ENCODE assay signal across 12 cellular contexts in genomic region chr12:9738906-9739305, GRCh38. TPM values are rescaled to one million over a fixed set of nuclear protein-coding genes. Genes with fewer than 3 reads are reported as not detected.
A peak's percentile ranks its signal among the peaks of the same experiment; 100 is the strongest.
DNase-seq lines count a peak whose midpoint lies in the region; ATAC-seq and TF ChIP-seq lines count a peak whose summit lies in the region.
"Not testable (repeated sequence)": the region's sequence is repeated elsewhere in the genome, so short reads cannot be mapped to it uniquely, and the experiment has no call there.
"Had no signal": no experiment of that assay in that cellular context is flagged by ENCODE, and none has a peak within 500 bp of the region (broad histone marks: within the 10 kb centered on the region; RNA-seq: fewer than 3 reads in every experiment).

No MANE protein-coding gene starts in this region.

- not testable (repeated sequence) for H3K27me3 Mint-ChIP-seq in CD4-positive, alpha-beta memory T cell; T-helper 17 cell; activated CD8-positive, alpha-beta T cell treated with anti-CD3 and anti-CD28 coated beads for 36 hours; activated naive CD4-positive, alpha-beta T cell treated with anti-CD3 and anti-CD28 coated beads, Interleukin-2, amount 50 U/mL, for 24 hours; glutamatergic neuron (ENCODE audit: unreplicated experiment); nephron progenitor cell (ENCODE audit: low read depth, poor library complexity); type B pancreatic cell

- TF ChIP-seq POLR2A in NB4 (IDR thresholded peaks at IDR 0.05; ENCODE audit: extremely low read depth, insufficient read length): peak; percentile 15

- CTCF ChIA-PET in CD4-positive, alpha-beta memory T cell (lab: Charles Lee; ENCODE audit: partially characterized antibody): interaction anchor here (1.1 to 2.7 kb wide), 4 partner anchors 9 to 59 kb away, joined by 4 to 7 read pairs (median 4); no protein-coding TSS in a partner anchor
- CTCF ChIA-PET in activated CD8-positive, alpha-beta T cell treated with anti-CD3 and anti-CD28 coated beads for 36 hours (lab: Charles Lee): interaction anchor here (1.0 to 6.5 kb wide), 2 partner anchors 14 to 91 kb away, joined by 3 to 83 read pairs; no protein-coding TSS in a partner anchor

- H3K4me3 ChIP-seq in CD4-positive, alpha-beta memory T cell (ENCODE audit: low read length in 2 of 2); NB4 (ENCODE audit: low read depth, low read length): not testable (repeated sequence)

- ATAC-seq in T-helper 17 cell; activated CD8-positive, alpha-beta T cell treated with anti-CD3 and anti-CD28 coated beads for 36 hours: not testable (repeated sequence)

- not testable (repeated sequence) for TF ChIP-seq CTCF in NB4 (IDR thresholded peaks at IDR 0.05; ENCODE audit: low read depth, low read length); activated CD8-positive, alpha-beta T cell treated with anti-CD3 and anti-CD28 coated beads for 36 hours (IDR thresholded peaks at IDR 0.05); glutamatergic neuron (IDR thresholded peaks at IDR 0.05; ENCODE audit: partially characterized antibody, unreplicated experiment); nephron progenitor cell (IDR thresholded peaks at IDR 0.05); type B pancreatic cell (conservative IDR thresholded peaks at IDR 0.05)

- POLR2A ChIA-PET in CD4-positive, alpha-beta memory T cell (lab: Charles Lee; ENCODE audit: partially characterized antibody): interaction anchor here (0.7 to 1.3 kb wide), 6 partner anchors 20 to 88 kb away, joined by 3 to 6 read pairs (median 4); no protein-coding TSS in a partner anchor
- POLR2A ChIA-PET in activated CD8-positive, alpha-beta T cell treated with anti-CD3 and anti-CD28 coated beads for 36 hours (lab: Charles Lee): interaction anchor here (0.6 to 5.5 kb wide), 4 partner anchors 53 to 193 kb away, joined by 3 to 42 read pairs (median 10); partner anchors contain the start of gene CLEC2A

- H3K27ac ChIP-seq in CD4-positive, alpha-beta memory T cell (ENCODE audit: low read depth, low read length): not testable (repeated sequence)

- H3K9me3 Mint-ChIP-seq in CD4-positive, alpha-beta memory T cell; activated naive CD4-positive, alpha-beta T cell treated with anti-CD3 and anti-CD28 coated beads, Interleukin-2, amount 50 U/mL, for 24 hours; glutamatergic neuron (ENCODE audit: unreplicated experiment); type B pancreatic cell: not testable (repeated sequence)
- H3K9me3 Mint-ChIP-seq in activated CD8-positive, alpha-beta T cell treated with anti-CD3 and anti-CD28 coated beads for 36 hours: peaks cover 15% of the 10 kb centered on the region
- peaks cover 15% of the 10 kb centered on the region for H3K9me3 Mint-ChIP-seq in nephron progenitor cell

- intact Hi-C loops in CD4-positive, alpha-beta memory T cell (cut with micrococcal nuclease); activated CD8-positive, alpha-beta T cell treated with anti-CD3 and anti-CD28 coated beads for 36 hours (cut with micrococcal nuclease): not testable (repeated sequence)

- H3K27ac Mint-ChIP-seq in CD4-positive, alpha-beta memory T cell: peak overlapping the region; percentile 67 to 96 (median 87)
- H3K27ac Mint-ChIP-seq in T-helper 17 cell: peak overlapping the region; percentile 95
- peak overlapping the region; percentile 76 for H3K27ac Mint-ChIP-seq in activated CD8-positive, alpha-beta T cell treated with anti-CD3 and anti-CD28 coated beads for 36 hours
- peak overlapping the region; percentile 77 for H3K27ac Mint-ChIP-seq in activated naive CD4-positive, alpha-beta T cell treated with anti-CD3 and anti-CD28 coated beads, Interleukin-2, amount 50 U/mL, for 24 hours
- H3K27ac Mint-ChIP-seq in glutamatergic neuron (ENCODE audit: unreplicated experiment): peak overlapping the region; percentile 56
- H3K27ac Mint-ChIP-seq in nephron progenitor cell: peak overlapping the region; percentile 87
- not testable (repeated sequence) for H3K27ac Mint-ChIP-seq in type B pancreatic cell

- H3K36me3 ChIP-seq in CD4-positive, alpha-beta memory T cell (ENCODE audit: insufficient read depth, low read length): not testable (repeated sequence)

- not testable (repeated sequence) for H3K27me3 ChIP-seq in CD4-positive, alpha-beta memory T cell (ENCODE audit: insufficient read depth, low read length)

- H3K4me1 ChIP-seq in CD4-positive, alpha-beta memory T cell (ENCODE audit: insufficient read depth, low read length): peaks cover 67% of the 10 kb centered on the region

- not testable (repeated sequence) for H3K36me3 Mint-ChIP-seq in CD4-positive, alpha-beta memory T cell; T-helper 17 cell (ENCODE audit: low read depth); activated naive CD4-positive, alpha-beta T cell treated with anti-CD3 and anti-CD28 coated beads, Interleukin-2, amount 50 U/mL, for 24 hours; glutamatergic neuron (ENCODE audit: unreplicated experiment); nephron progenitor cell (ENCODE audit: low read depth); type B pancreatic cell
- peaks cover 16% of the 10 kb centered on the region for H3K36me3 Mint-ChIP-seq in activated CD8-positive, alpha-beta T cell treated with anti-CD3 and anti-CD28 coated beads for 36 hours (ENCODE audit: low read depth)

- not testable (repeated sequence) for DNase-seq in CD4-positive, alpha-beta memory T cell; NB4 (ENCODE audit: low read depth); T-helper 17 cell; activated CD8-positive, alpha-beta T cell treated with anti-CD3 and anti-CD28 coated beads for 36 hours; glutamatergic neuron; nephron progenitor cell; type B pancreatic cell (ENCODE audit: extremely low spot score, unreplicated experiment)

- peak overlapping the region in 7 of 8 donors; percentile 4 to 81 (median 39) for H3K4me3 Mint-ChIP-seq in CD4-positive, alpha-beta memory T cell
- peak overlapping the region; percentile 25 for H3K4me3 Mint-ChIP-seq in T-helper 17 cell
- peak overlapping the region; percentile 43 for H3K4me3 Mint-ChIP-seq in activated CD8-positive, alpha-beta T cell treated with anti-CD3 and anti-CD28 coated beads for 36 hours
- not testable (repeated sequence) for H3K4me3 Mint-ChIP-seq in activated naive CD4-positive, alpha-beta T cell treated with anti-CD3 and anti-CD28 coated beads, Interleukin-2, amount 50 U/mL, for 24 hours; nephron progenitor cell
- H3K4me3 Mint-ChIP-seq in glutamatergic neuron (ENCODE audit: unreplicated experiment): peak overlapping the region; percentile 80
- H3K4me3 Mint-ChIP-seq in type B pancreatic cell: peak overlapping the region; percentile 60

- H3K9me3 ChIP-seq in CD4-positive, alpha-beta memory T cell (ENCODE audit: control insufficient read depth in 1 of 2, low read length in 2 of 2); T-helper 17 cell (ENCODE audit: control insufficient read depth, low read length, poor library complexity, severe bottlenecking): not testable (repeated sequence)

- peaks cover 50 to 68% (median 60%) of the 10 kb centered on the region in 4 donors for H3K4me1 Mint-ChIP-seq in CD4-positive, alpha-beta memory T cell
- H3K4me1 Mint-ChIP-seq in T-helper 17 cell (peaks cover 34% of the 10 kb centered on the region), nephron progenitor cell (peaks cover 24% of the 10 kb centered on the region)
- H3K4me1 Mint-ChIP-seq in activated CD8-positive, alpha-beta T cell treated with anti-CD3 and anti-CD28 coated beads for 36 hours (ENCODE audit: low read depth): peaks cover 70% of the 10 kb centered on the region
- peaks cover 65% of the 10 kb centered on the region for H3K4me1 Mint-ChIP-seq in activated naive CD4-positive, alpha-beta T cell treated with anti-CD3 and anti-CD28 coated beads, Interleukin-2, amount 50 U/mL, for 24 hours
- H3K4me1 Mint-ChIP-seq in glutamatergic neuron (ENCODE audit: low read depth, unreplicated experiment); type B pancreatic cell (ENCODE audit: unreplicated experiment): not testable (repeated sequence)

RNA-seq across cellular contexts. Expression of gene CLECL1, which starts 6.0 kb away (rescaled TPM):
- total RNA-seq in CD4-positive, alpha-beta memory T cell: 1 to 10 TPM; 7.2 to 8.6 TPM
- 1 to 10 TPM; 4.3 to 7.5 TPM for polyA plus RNA-seq in CD4-positive, alpha-beta memory T cell
- total RNA-seq in T-helper 17 cell (1 to 10 TPM; 1.5 TPM), glutamatergic neuron (ENCODE audit: unreplicated experiment) (not detected), type B pancreatic cell (ENCODE audit: low replicate concordance) (not detected in 2 replicates)
- total RNA-seq in activated CD8-positive, alpha-beta T cell treated with anti-CD3 and anti-CD28 coated beads for 36 hours: 1 to 10 TPM; 6.0 to 8.5 TPM
- total RNA-seq: Daoy, IMR-90, RPMI7951 had no signal
- polyA plus RNA-seq: A549, IMR-90 had no signal

RNA-seq across cellular contexts. Expression of gene CD69, which starts 21.8 kb away (rescaled TPM):
- 10 to 100 TPM; 31.0 to 35.9 TPM for total RNA-seq in CD4-positive, alpha-beta memory T cell
- polyA plus RNA-seq in CD4-positive, alpha-beta memory T cell: 1,000 to 10,000 TPM in 1 of 2 donors, 100 to 1,000 TPM in 1; 145 to 1,121 TPM
- total RNA-seq in T-helper 17 cell (1,000 to 10,000 TPM; 1,001 to 1,104 TPM), glutamatergic neuron (ENCODE audit: unreplicated experiment) (not detected), type B pancreatic cell (ENCODE audit: low replicate concordance) (0.19 and 1.6 TPM in 2 replicates)
- 100 to 1,000 TPM; 166 to 174 TPM for total RNA-seq in activated CD8-positive, alpha-beta T cell treated with anti-CD3 and anti-CD28 coated beads for 36 hours
- total RNA-seq: IMR-90, RPMI7951 had no signal
- polyA plus RNA-seq: A549, IMR-90 had no signal

Comparison
In these comparisons a context has a peak if more than half of its experiments do, and no peak if none do; other contexts are left out.
1. RNA of gene CD69, which starts 21.8 kb away (total RNA-seq): 1,001 to 1,104 TPM in T-helper 17 cell, 166 to 174 TPM in activated CD8-positive, alpha-beta T cell treated with anti-CD3 and anti-CD28 coated beads for 36 hours and 31.0 to 35.9 TPM in CD4-positive, alpha-beta memory T cell; 0.19 to 1.6 TPM in type B pancreatic cell and not detected in glutamatergic neuron (single experiment); every median in the first group is over 10 times any median in the second.